In the genomic region with DNA sequence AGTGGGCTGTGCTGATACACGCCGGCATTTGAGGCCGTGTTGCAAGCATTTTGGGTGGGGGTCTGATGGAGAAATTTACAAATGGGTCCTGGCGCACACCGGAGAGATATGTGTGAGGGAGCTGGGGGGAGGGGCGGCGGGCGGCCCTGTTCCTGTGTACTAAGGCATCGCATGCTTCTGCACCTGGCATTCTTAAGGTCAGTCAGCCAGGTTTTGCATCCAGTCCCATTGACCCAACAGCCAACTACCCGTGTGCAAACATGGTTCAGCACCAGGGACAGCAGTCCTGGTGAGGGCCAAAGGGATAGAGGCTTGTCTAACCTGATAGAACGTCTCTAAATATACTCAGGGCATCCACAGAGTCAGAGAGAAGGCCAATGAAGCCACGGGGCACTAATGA, we compare ENCODE assay signal across 9 cellular contexts. TPM values are rescaled to one million over a fixed set of nuclear protein-coding genes. Genes with fewer than 3 reads are reported as not detected.
DNase-seq lines count a peak whose midpoint lies in the region; ATAC-seq and TF ChIP-seq lines count a peak whose summit lies in the region.
"Had no signal": no experiment of that assay in that cellular context is flagged by ENCODE, and none has a peak within 500 bp of the region (broad histone marks: within the 10 kb centered on the region; RNA-seq: fewer than 3 reads in every experiment).

No MANE protein-coding gene starts in this region.

- intact Hi-C loops in Caco-2 (cut with micrococcal nuclease; ENCODE audit: unreplicated experiment): no loop called here

- no peaks in the 10 kb centered on the region for H3K4me1 Mint-ChIP-seq in Caco-2 (ENCODE audit: low read depth, unreplicated experiment)

- H3K9me3 ChIP-seq in Caco-2: no peaks in the 10 kb centered on the region
- peaks cover 4% of the 10 kb centered on the region; the same call in 1 of the 2 replicates for H3K9me3 ChIP-seq in SK-N-SH

- H4K20me1 ChIP-seq in SK-N-SH (ENCODE audit: insufficient read depth): no peaks in the 10 kb centered on the region

- DNase-seq in Caco-2 (peak; percentile 70 to 75), HEK293T (ENCODE audit: extremely low spot score) (peak; percentile 22), SK-N-SH (peak; percentile 1), iris pigment epithelial cell (ENCODE audit: low read depth) (peak; percentile 7)
- DNase-seq in NK-92 treated with Interleukin-12 subunit alpha and Interleukin-12 subunit beta, amount 100 ng/mL, for 24 hours (lab: John Stamatoyannopoulos, UW): no peak
- DNase-seq in activated CD4-positive, alpha-beta T cell treated with anti-CD3 and anti-CD28 coated beads for 1 hour: no peak

- H3K36me3 ChIP-seq in Caco-2 (ENCODE audit: control insufficient read depth, insufficient read depth, low read length) (no peaks in the 10 kb centered on the region), SK-N-SH (replicated peaks in 1 of 2; ENCODE audit: control insufficient read depth in 1 of 2, insufficient read depth in 2 of 2, low read length in 1 of 2) (no peaks in the 10 kb centered on the region)

- no peak for TF ChIP-seq RAD21 in SK-N-SH (IDR thresholded peaks at IDR 0.05; ENCODE audit: low read length)

- H3K4me1 ChIP-seq in Caco-2 (no peaks in the 10 kb centered on the region), SK-N-SH (ENCODE audit: control insufficient read depth in 1 of 2, insufficient read depth in 2 of 2, low read depth in 1 of 2, low read length in 1 of 2) (no peaks in the 10 kb centered on the region)

- no peak for ATAC-seq in HG03520 (IDR thresholded peaks at IDR 0.05; ENCODE audit: unreplicated experiment)
- ATAC-seq in GM19455 (IDR thresholded peaks at IDR 0.05; ENCODE audit: unreplicated experiment): no peak

- POLR2A ChIA-PET in Caco-2 (lab: Charles Lee) (no interaction called here), HEK293T (lab: Yijun Ruan, JAX) (no interaction called here), SK-N-SH (lab: Yijun Ruan, JAX) (no interaction called here)

- no peaks in the 10 kb centered on the region for H3K27me3 Mint-ChIP-seq in Caco-2 (ENCODE audit: insufficient read depth, unreplicated experiment)

- H3K36me3 Mint-ChIP-seq in Caco-2 (ENCODE audit: insufficient read depth, unreplicated experiment): no peaks in the 10 kb centered on the region

- H3K9me3 Mint-ChIP-seq in Caco-2 (ENCODE audit: unreplicated experiment): no peaks in the 10 kb centered on the region

- TF ChIP-seq CTCF in Caco-2 (IDR thresholded peaks at IDR 0.05; ENCODE audit: insufficient read depth in 1 of 2, low read depth in 1 of 2, low read length in 1 of 2, severe bottlenecking in 1 of 2, unreplicated experiment in 1 of 2) (no peak), SK-N-SH (IDR thresholded peaks at IDR 0.05) (no peak)

- no peak overlapping the region for H3K9ac ChIP-seq in SK-N-SH

- no peak overlapping the region for H3K4me3 Mint-ChIP-seq in Caco-2 (ENCODE audit: unreplicated experiment)

- 14% methylated on average over 11 of the region's 12 CpGs for WGBS in SK-N-SH (ENCODE audit: low lambda C conversion rate)

- no peak overlapping the region for H2AFZ ChIP-seq in SK-N-SH (ENCODE audit: low read depth)

- BruUV-seq in Caco-2 (replicated peaks; lab: Mats Ljungman, UMichigan): no TSS peak

- H3K79me2 ChIP-seq in SK-N-SH (ENCODE audit: insufficient read depth): no peaks in the 10 kb centered on the region

- H3K27ac Mint-ChIP-seq in Caco-2 (ENCODE audit: unreplicated experiment): no peak overlapping the region

- no peak overlapping the region for H3K27ac ChIP-seq in SK-N-SH (ENCODE audit: low read depth in 2 of 2, low read length in 1 of 2)

- H3K27me3 ChIP-seq in Caco-2 (replicated peaks; ENCODE audit: control insufficient read depth, insufficient read depth, low read length) (no peaks in the 10 kb centered on the region), SK-N-SH (ENCODE audit: insufficient read depth) (no peaks in the 10 kb centered on the region)

- no peaks in the 10 kb centered on the region for H3K9me2 ChIP-seq in SK-N-SH

- no peak overlapping the region for H3K4me3 ChIP-seq in Caco-2 (ENCODE audit: low read depth, low read length)
- no peak overlapping the region for H3K4me3 ChIP-seq in SK-N-SH (ENCODE audit: low read depth in 2 of 2, low read length in 1 of 2)

- no peak overlapping the region for H3K4me2 ChIP-seq in SK-N-SH

- CTCF ChIA-PET in Caco-2 (lab: Charles Lee) (no interaction called here), HEK293T (lab: Yijun Ruan, JAX) (no interaction called here), SK-N-SH (lab: Yijun Ruan, JAX) (no interaction called here)

- H3F3A ChIP-seq in SK-N-SH (replicated peaks; ENCODE audit: insufficient read depth): no peaks in the 10 kb centered on the region

- TF ChIP-seq EP300 in SK-N-SH (IDR thresholded peaks at IDR 0.05; ENCODE audit: borderline replicate concordance in 1 of 2, low read depth in 1 of 2, low read length in 1 of 2): no peak

TF ChIP-seq in HEK293T, 16 proteins besides CTCF, POLR2A, EP300 and RAD21:
- TF ChIP-seq BHLHE40 (IDR thresholded peaks at IDR 0.05; ENCODE audit: borderline replicate concordance) (no peak), FOXK2 (IDR thresholded peaks at IDR 0.05) (no peak), ARNT (IDR thresholded peaks at IDR 0.05) (no peak), FOXM1 (IDR thresholded peaks at IDR 0.05; ENCODE audit: borderline replicate concordance) (no peak), ZNF384 (IDR thresholded peaks at IDR 0.05) (no peak), ELF4 (IDR thresholded peaks at IDR 0.05) (no peak), L3MBTL2 (conservative IDR thresholded peaks at IDR 0.05) (no peak), TARDBP (IDR thresholded peaks at IDR 0.05) (no peak), SUZ12 (IDR thresholded peaks at IDR 0.05) (no peak), NFRKB (IDR thresholded peaks at IDR 0.05) (no peak), FOXA1 (IDR thresholded peaks at IDR 0.05) (no peak)
- TF ChIP-seq, protein P1, sequence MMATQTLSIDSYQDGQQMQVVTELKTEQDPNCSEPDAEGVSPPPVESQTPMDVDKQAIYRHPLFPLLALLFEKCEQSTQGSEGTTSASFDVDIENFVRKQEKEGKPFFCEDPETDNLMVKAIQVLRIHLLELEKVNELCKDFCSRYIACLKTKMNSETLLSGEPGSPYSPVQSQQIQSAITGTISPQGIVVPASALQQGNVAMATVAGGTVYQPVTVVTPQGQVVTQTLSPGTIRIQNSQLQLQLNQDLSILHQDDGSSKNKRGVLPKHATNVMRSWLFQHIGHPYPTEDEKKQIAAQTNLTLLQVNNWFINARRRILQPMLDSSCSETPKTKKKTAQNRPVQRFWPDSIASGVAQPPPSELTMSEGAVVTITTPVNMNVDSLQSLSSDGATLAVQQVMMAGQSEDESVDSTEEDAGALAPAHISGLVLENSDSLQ (IDR thresholded peaks at IDR 0.05): no peak

TF ChIP-seq in SK-N-SH, 30 proteins besides CTCF, POLR2A, EP300 and RAD21:
- TF ChIP-seq, protein P2, sequence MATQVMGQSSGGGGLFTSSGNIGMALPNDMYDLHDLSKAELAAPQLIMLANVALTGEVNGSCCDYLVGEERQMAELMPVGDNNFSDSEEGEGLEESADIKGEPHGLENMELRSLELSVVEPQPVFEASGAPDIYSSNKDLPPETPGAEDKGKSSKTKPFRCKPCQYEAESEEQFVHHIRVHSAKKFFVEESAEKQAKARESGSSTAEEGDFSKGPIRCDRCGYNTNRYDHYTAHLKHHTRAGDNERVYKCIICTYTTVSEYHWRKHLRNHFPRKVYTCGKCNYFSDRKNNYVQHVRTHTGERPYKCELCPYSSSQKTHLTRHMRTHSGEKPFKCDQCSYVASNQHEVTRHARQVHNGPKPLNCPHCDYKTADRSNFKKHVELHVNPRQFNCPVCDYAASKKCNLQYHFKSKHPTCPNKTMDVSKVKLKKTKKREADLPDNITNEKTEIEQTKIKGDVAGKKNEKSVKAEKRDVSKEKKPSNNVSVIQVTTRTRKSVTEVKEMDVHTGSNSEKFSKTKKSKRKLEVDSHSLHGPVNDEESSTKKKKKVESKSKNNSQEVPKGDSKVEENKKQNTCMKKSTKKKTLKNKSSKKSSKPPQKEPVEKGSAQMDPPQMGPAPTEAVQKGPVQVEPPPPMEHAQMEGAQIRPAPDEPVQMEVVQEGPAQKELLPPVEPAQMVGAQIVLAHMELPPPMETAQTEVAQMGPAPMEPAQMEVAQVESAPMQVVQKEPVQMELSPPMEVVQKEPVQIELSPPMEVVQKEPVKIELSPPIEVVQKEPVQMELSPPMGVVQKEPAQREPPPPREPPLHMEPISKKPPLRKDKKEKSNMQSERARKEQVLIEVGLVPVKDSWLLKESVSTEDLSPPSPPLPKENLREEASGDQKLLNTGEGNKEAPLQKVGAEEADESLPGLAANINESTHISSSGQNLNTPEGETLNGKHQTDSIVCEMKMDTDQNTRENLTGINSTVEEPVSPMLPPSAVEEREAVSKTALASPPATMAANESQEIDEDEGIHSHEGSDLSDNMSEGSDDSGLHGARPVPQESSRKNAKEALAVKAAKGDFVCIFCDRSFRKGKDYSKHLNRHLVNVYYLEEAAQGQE (IDR thresholded peaks at IDR 0.05; ENCODE audit: low read depth, low read length): peak; percentile 96
- no peak for TF ChIP-seq NFIC (IDR thresholded peaks at IDR 0.05; ENCODE audit: borderline replicate concordance)

RNA-seq across cellular contexts. Expression of a gene that starts 0.8 kb away (rescaled TPM):
- 0.86 and 1.9 TPM in 2 replicates for total RNA-seq in Caco-2 (2022)
- not detected in 2 replicates for polyA plus RNA-seq in SK-N-SH (2012; rRNA removed)
- not detected in 2 replicates for polyA plus RNA-seq in SK-N-SH (2012; cell fraction: cytosol; rRNA removed)
- not detected in 2 replicates for polyA plus RNA-seq in SK-N-SH (2012; cell fraction: nucleus; rRNA removed)
- total RNA-seq: T-helper 2 cell treated with Interferon-gamma antibody and Interleukin-4, amounts not matched to agents 100 ng/mL and 5 ng/mL, for 36 hours had no signal

Comparison
In these comparisons a context has a peak if more than half of its experiments do, and no peak if none do; other contexts are left out.
1. DNase-seq: peak in Caco-2 (2 of 2), HEK293T (single experiment), SK-N-SH (single experiment) and iris pigment epithelial cell (single experiment); none in NK-92 treated with Interleukin-12 subunit alpha and Interleukin-12 subunit beta, amount 100 ng/mL, for 24 hours (single experiment) and activated CD4-positive, alpha-beta T cell treated with anti-CD3 and anti-CD28 coated beads for 1 hour (single experiment).